ENCODE assay signal across 23 cellular contexts in the genomic region with DNA sequence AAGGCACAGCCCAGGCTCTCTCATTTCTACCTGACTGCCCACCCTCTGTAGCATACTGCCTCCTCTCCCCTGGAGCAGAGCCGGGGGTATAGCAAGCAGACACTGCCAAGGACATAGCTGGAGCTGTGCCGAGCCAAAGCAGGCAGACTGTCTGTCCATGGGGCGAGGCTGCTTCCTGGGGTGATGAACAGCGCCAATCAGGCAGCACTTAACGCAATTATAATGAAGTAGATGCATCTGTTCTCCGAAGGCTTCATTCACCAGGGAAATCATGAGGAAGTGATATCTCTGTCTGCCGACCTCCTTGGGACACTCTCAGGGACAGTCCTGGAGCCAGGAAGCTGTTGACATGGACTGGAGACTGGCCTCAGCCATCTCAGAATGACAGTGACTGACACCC.
A peak's percentile ranks its signal among the peaks of the same experiment; 100 is the strongest.
DNase-seq lines count a peak whose midpoint lies in the region; ATAC-seq and TF ChIP-seq lines count a peak whose summit lies in the region.
"Had no signal": no experiment of that assay in that cellular context is flagged by ENCODE, and none has a peak within 500 bp of the region (broad histone marks: within the 10 kb centered on the region; RNA-seq: fewer than 3 reads in every experiment).

No MANE protein-coding gene starts in this region.

- TF ChIP-seq CTCF in A673 (conservative IDR thresholded peaks at IDR 0.05; ENCODE audit: low read depth, low read length): no peak

- H3K36me3 ChIP-seq in A673 (ENCODE audit: insufficient read depth, low read length, poor library complexity, severe bottlenecking): no peaks in the 10 kb centered on the region
- H3K36me3 ChIP-seq: ascending aorta, cardiac muscle cell, pancreas, transverse colon had no signal

- intact Hi-C loops in A673 (cut with micrococcal nuclease; ENCODE audit: unreplicated experiment): no loop called here

- CTCF ChIA-PET in A673 (lab: Charles Lee): no interaction called here

- H3K4me1 ChIP-seq in A673 (ENCODE audit: insufficient read depth, low read length, poor library complexity, severe bottlenecking): peaks cover 23% of the 10 kb centered on the region
- H3K4me1 ChIP-seq: ascending aorta, pancreas, transverse colon had no signal

- peak; percentile 44; the same call in 1 of the 3 replicates for ATAC-seq in SK-N-SH treated with all-trans-retinoic acid at 6 μM for 48 hours
- ATAC-seq: activated CD4-positive, alpha-beta T cell treated with anti-CD3 and anti-CD28 coated beads for 36 hours; esophagus mucosa; pancreas had no signal

- H3K27ac ChIP-seq in A673 (ENCODE audit: low read depth, low read length, poor library complexity, severe bottlenecking): no peak overlapping the region
- H3K27ac ChIP-seq: ascending aorta, C4-2B, cardiac muscle cell, HL-60, pancreas, transverse colon had no signal

- BruUV-seq in A673 (replicated peaks; lab: Mats Ljungman, UMichigan): no TSS peak

- H3K9me3 ChIP-seq in A673 (ENCODE audit: low read depth, low read length, poor library complexity, severe bottlenecking): no peaks in the 10 kb centered on the region
- H3K9me3 ChIP-seq: ascending aorta, pancreas, transverse colon had no signal

- POLR2A ChIA-PET in A673 (lab: Charles Lee; ENCODE audit: low non-redundant PET): no interaction called here

- no peak overlapping the region for H3K4me3 ChIP-seq in A673 (ENCODE audit: low read depth, low read length, poor library complexity, severe bottlenecking)
- H3K4me3 ChIP-seq: ascending aorta, cardiac muscle cell, pancreas, transverse colon had no signal

- no peaks in the 10 kb centered on the region for H3K27me3 ChIP-seq in A673 (replicated peaks; ENCODE audit: insufficient read depth, low read depth, low read length, poor library complexity)
- H3K27me3 ChIP-seq: ascending aorta, cardiac muscle cell, pancreas, transverse colon had no signal

- DNase-seq in A673 (ENCODE audit: low spot score) (peak; percentile 75), DMS 273 (lab: John Stamatoyannopoulos, UW; ENCODE audit: unreplicated experiment) (peak; percentile 91), NCI-H2171 (lab: John Stamatoyannopoulos, UW) (peak; percentile 71), HUDEP-2 (lab: John Stamatoyannopoulos, UW; ENCODE audit: unreplicated experiment in 76 of 76) (no peak), NCI-H1436 treated with DMSO at 0.1 percent for 48 hours (lab: John Stamatoyannopoulos, UW) (no peak), GM19240 (ENCODE audit: insufficient read length, low spot score) (no peak)
- DNase-seq: activated CD4-positive, alpha-beta T cell treated with anti-CD3 and anti-CD28 coated beads for 36 hours; activated effector memory CD4-positive, alpha-beta T cell treated with anti-CD3 and anti-CD28 coated beads, Interleukin-2, amount 50 U/mL, for 16 hours; activated naive CD8-positive, alpha-beta T cell treated with anti-CD3 and anti-CD28 coated beads for 36 hours; foreskin fibroblast; GOT3; Karpas-422; NCI-H1930; pancreas; stimulated activated CD4-positive, alpha-beta T cell treated with anti-CD3 and anti-CD28 coated beads, Interleukin-2, amount 100 ng/mL, for 48 hours; T-helper 2 cell; transverse colon had no signal

TF ChIP-seq in SK-N-SH treated with all-trans-retinoic acid at 6 μM for 48 hours, 23 proteins besides CTCF, POLR2A, EP300 and RAD21:
- TF ChIP-seq TCF4 (CRISPR knock-in tag; IDR thresholded peaks at IDR 0.05; ENCODE audit: borderline replicate concordance) (peak; percentile 33; the same call in 1 of the 2 replicates), SNAI2 (CRISPR knock-in tag; IDR thresholded peaks at IDR 0.05) (no peak), TOX (CRISPR knock-in tag; IDR thresholded peaks at IDR 0.05; ENCODE audit: borderline replicate concordance) (no peak), PPARA (CRISPR knock-in tag; IDR thresholded peaks at IDR 0.05; ENCODE audit: borderline replicate concordance) (no peak), RARB (CRISPR knock-in tag; IDR thresholded peaks at IDR 0.05) (no peak), ISL1 (CRISPR knock-in tag; IDR thresholded peaks at IDR 0.05) (peak; percentile 47; the same call in 1 of the 2 replicates), ZNF565 (CRISPR knock-in tag; conservative IDR thresholded peaks at IDR 0.05; ENCODE audit: low read depth) (no peak), ZFP30 (CRISPR knock-in tag; IDR thresholded peaks at IDR 0.05) (no peak), GLIS3 (CRISPR knock-in tag; IDR thresholded peaks at IDR 0.05) (no peak), OSR1 (CRISPR knock-in tag; IDR thresholded peaks at IDR 0.05) (no peak), BACH2 (CRISPR knock-in tag; IDR thresholded peaks at IDR 0.05; ENCODE audit: borderline replicate concordance) (no peak), ZNF70 (CRISPR knock-in tag; IDR thresholded peaks at IDR 0.05) (no peak)
- TF ChIP-seq, protein P1, sequence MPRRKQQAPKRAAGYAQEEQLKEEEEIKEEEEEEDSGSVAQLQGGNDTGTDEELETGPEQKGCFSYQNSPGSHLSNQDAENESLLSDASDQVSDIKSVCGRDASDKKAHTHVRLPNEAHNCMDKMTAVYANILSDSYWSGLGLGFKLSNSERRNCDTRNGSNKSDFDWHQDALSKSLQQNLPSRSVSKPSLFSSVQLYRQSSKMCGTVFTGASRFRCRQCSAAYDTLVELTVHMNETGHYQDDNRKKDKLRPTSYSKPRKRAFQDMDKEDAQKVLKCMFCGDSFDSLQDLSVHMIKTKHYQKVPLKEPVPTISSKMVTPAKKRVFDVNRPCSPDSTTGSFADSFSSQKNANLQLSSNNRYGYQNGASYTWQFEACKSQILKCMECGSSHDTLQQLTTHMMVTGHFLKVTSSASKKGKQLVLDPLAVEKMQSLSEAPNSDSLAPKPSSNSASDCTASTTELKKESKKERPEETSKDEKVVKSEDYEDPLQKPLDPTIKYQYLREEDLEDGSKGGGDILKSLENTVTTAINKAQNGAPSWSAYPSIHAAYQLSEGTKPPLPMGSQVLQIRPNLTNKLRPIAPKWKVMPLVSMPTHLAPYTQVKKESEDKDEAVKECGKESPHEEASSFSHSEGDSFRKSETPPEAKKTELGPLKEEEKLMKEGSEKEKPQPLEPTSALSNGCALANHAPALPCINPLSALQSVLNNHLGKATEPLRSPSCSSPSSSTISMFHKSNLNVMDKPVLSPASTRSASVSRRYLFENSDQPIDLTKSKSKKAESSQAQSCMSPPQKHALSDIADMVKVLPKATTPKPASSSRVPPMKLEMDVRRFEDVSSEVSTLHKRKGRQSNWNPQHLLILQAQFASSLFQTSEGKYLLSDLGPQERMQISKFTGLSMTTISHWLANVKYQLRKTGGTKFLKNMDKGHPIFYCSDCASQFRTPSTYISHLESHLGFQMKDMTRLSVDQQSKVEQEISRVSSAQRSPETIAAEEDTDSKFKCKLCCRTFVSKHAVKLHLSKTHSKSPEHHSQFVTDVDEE (CRISPR knock-in tag; IDR thresholded peaks at IDR 0.05): peak; percentile 68; the same call in 1 of the 2 replicates
- TF ChIP-seq, protein P2, sequence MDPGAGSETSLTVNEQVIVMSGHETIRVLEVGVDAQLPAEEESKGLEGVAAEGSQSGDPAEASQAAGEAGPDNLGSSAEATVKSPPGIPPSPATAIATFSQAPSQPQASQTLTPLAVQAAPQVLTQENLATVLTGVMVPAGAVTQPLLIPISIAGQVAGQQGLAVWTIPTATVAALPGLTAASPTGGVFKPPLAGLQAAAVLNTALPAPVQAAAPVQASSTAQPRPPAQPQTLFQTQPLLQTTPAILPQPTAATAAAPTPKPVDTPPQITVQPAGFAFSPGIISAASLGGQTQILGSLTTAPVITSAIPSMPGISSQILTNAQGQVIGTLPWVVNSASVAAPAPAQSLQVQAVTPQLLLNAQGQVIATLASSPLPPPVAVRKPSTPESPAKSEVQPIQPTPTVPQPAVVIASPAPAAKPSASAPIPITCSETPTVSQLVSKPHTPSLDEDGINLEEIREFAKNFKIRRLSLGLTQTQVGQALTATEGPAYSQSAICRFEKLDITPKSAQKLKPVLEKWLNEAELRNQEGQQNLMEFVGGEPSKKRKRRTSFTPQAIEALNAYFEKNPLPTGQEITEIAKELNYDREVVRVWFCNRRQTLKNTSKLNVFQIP (CRISPR knock-in tag; IDR thresholded peaks at IDR 0.05; ENCODE audit: borderline replicate concordance, low read depth): no peak
- TF ChIP-seq, protein P3, sequence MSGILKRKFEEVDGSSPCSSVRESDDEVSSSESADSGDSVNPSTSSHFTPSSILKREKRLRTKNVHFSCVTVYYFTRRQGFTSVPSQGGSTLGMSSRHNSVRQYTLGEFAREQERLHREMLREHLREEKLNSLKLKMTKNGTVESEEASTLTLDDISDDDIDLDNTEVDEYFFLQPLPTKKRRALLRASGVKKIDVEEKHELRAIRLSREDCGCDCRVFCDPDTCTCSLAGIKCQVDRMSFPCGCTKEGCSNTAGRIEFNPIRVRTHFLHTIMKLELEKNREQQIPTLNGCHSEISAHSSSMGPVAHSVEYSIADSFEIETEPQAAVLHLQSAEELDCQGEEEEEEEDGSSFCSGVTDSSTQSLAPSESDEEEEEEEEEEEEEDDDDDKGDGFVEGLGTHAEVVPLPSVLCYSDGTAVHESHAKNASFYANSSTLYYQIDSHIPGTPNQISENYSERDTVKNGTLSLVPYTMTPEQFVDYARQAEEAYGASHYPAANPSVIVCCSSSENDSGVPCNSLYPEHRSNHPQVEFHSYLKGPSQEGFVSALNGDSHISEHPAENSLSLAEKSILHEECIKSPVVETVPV (CRISPR knock-in tag; IDR thresholded peaks at IDR 0.05): no peak
- TF ChIP-seq, protein P4, sequence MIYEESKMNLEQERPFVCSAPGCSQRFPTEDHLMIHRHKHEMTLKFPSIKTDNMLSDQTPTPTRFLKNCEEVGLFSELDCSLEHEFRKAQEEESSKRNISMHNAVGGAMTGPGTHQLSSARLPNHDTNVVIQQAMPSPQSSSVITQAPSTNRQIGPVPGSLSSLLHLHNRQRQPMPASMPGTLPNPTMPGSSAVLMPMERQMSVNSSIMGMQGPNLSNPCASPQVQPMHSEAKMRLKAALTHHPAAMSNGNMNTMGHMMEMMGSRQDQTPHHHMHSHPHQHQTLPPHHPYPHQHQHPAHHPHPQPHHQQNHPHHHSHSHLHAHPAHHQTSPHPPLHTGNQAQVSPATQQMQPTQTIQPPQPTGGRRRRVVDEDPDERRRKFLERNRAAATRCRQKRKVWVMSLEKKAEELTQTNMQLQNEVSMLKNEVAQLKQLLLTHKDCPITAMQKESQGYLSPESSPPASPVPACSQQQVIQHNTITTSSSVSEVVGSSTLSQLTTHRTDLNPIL (CRISPR knock-in tag; IDR thresholded peaks at IDR 0.05; ENCODE audit: low read depth): no peak

Comparison
In these comparisons a context has a peak if more than half of its experiments do, and no peak if none do; other contexts are left out.
1. DNase-seq: peak in A673 (single experiment), DMS 273 (single experiment) and NCI-H2171 (single experiment); none in HUDEP-2 (0 of 76), NCI-H1436 treated with DMSO at 0.1 percent for 48 hours (single experiment) and GM19240 (single experiment).